18 cellular contexts compared by ENCODE assay signal in the genomic region with DNA sequence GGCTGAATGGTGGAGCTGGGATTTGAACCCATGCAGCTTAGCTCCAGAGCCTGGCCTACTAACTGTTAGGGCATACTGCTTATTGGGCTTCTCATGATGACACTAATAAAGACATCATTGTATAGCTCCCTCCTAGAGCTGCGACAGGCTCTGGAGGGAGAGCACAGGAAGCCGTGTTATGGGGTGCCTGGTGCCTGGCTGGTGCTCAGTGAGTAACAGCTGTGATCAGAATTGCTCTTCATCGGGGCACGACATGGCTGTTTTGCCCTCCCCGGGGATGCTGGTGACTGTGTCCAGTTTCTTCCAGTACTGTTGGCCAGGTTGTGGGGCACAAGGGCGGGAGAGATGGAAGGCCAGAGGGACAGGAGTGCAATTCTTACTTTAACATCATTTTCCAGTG. TPM values are rescaled to one million over a fixed set of nuclear protein-coding genes. Genes with fewer than 3 reads are reported as not detected.
A peak's percentile ranks its signal among the peaks of the same experiment; 100 is the strongest.
DNase-seq lines count a peak whose midpoint lies in the region; ATAC-seq and TF ChIP-seq lines count a peak whose summit lies in the region.
"Had no signal": no experiment of that assay in that cellular context is flagged by ENCODE, and none has a peak within 500 bp of the region (broad histone marks: within the 10 kb centered on the region; RNA-seq: fewer than 3 reads in every experiment).

No MANE protein-coding gene starts in this region.

- intact Hi-C loops in CD4-positive, alpha-beta memory T cell (cut with micrococcal nuclease), result no loop called here
- intact Hi-C loops in Caco-2 (cut with micrococcal nuclease; ENCODE audit: unreplicated experiment), result no loop called here

- no peak for ATAC-seq in activated naive CD8-positive, alpha-beta T cell treated with anti-CD3 and anti-CD28 coated beads, Interleukin-2, amount 10 ng/mL, durations not matched to agents 7 days and 5 days (ENCODE audit: low read depth)
- ATAC-seq in HG02973 (IDR thresholded peaks at IDR 0.05; ENCODE audit: unreplicated experiment), result no peak
- ATAC-seq: pancreas had no signal

- DNase-seq in CD4-positive, alpha-beta memory T cell, result no peak
- DNase-seq in Caco-2 (no peak), DMS53 (lab: John Stamatoyannopoulos, UW) (no peak), Kasumi-1 (lab: John Stamatoyannopoulos, UW) (no peak)
- DNase-seq in activated naive CD8-positive, alpha-beta T cell treated with anti-CD3 and anti-CD28 coated beads, Interleukin-2, amount 10 ng/mL, durations not matched to agents 7 days and 5 days, result no peak
- DNase-seq: activated gamma-delta T cell; AML-193; GOT3; MG63; NCI-H748 treated with DMSO at 0.1 percent for 48 hours; pancreas; SHP77; sigmoid colon; stimulated activated naive CD4-positive, alpha-beta T cell treated with Interleukin-2 at 50 U/mL for 16 hours; trophoblast cell had no signal

- peak overlapping the region in 2 of 7 donors; percentile 81 to 88 for H3K27ac Mint-ChIP-seq in CD4-positive, alpha-beta memory T cell
- H3K27ac Mint-ChIP-seq in Caco-2 (ENCODE audit: unreplicated experiment), result no peak overlapping the region
- no peak overlapping the region for H3K27ac Mint-ChIP-seq in activated naive CD8-positive, alpha-beta T cell treated with anti-CD3 and anti-CD28 coated beads, Interleukin-2, amount 10 ng/mL, durations not matched to agents 7 days and 5 days
- no peak overlapping the region for H3K27ac Mint-ChIP-seq in nephron

- no peak overlapping the region for H3K4me3 ChIP-seq in CD4-positive, alpha-beta memory T cell (ENCODE audit: low read length in 2 of 2)
- no peak overlapping the region for H3K4me3 ChIP-seq in Caco-2 (ENCODE audit: low read depth, low read length)
- H3K4me3 ChIP-seq: ascending aorta, MG63, pancreas, sigmoid colon had no signal

- H3K4me3 Mint-ChIP-seq in CD4-positive, alpha-beta memory T cell, result peak overlapping the region in 7 of 8 donors; percentile 12 to 83 (median 41)
- H3K4me3 Mint-ChIP-seq in Caco-2 (ENCODE audit: unreplicated experiment) (peak overlapping the region; percentile 50), nephron (peak overlapping the region in 2 of 3 experiments; percentile 47 to 61)
- peak overlapping the region; percentile 33 for H3K4me3 Mint-ChIP-seq in activated naive CD8-positive, alpha-beta T cell treated with anti-CD3 and anti-CD28 coated beads, Interleukin-2, amount 10 ng/mL, durations not matched to agents 7 days and 5 days

- POLR2A ChIA-PET in CD4-positive, alpha-beta memory T cell (lab: Charles Lee; ENCODE audit: partially characterized antibody), result no interaction called here
- POLR2A ChIA-PET in Caco-2 (lab: Charles Lee), result no interaction called here
- POLR2A ChIA-PET in activated naive CD8-positive, alpha-beta T cell treated with anti-CD3 and anti-CD28 coated beads, Interleukin-2, amount 10 ng/mL, durations not matched to agents 7 days and 5 days (lab: Charles Lee), result no interaction called here

- H3K9me3 ChIP-seq in CD4-positive, alpha-beta memory T cell (ENCODE audit: control insufficient read depth in 1 of 2, low read length in 2 of 2), result no peaks in the 10 kb centered on the region
- no peaks in the 10 kb centered on the region for H3K9me3 ChIP-seq in Caco-2
- H3K9me3 ChIP-seq: ascending aorta, MG63, pancreas had no signal

- no peak for TF ChIP-seq CTCF in Caco-2 (IDR thresholded peaks at IDR 0.05; ENCODE audit: insufficient read depth in 1 of 2, low read depth in 1 of 2, low read length in 1 of 2, severe bottlenecking in 1 of 2, unreplicated experiment in 1 of 2)
- no peak for TF ChIP-seq CTCF in nephron (IDR thresholded peaks at IDR 0.05; ENCODE audit: unreplicated experiment in 3 of 3)

- H3K36me3 Mint-ChIP-seq in CD4-positive, alpha-beta memory T cell, result no peaks in the 10 kb centered on the region
- no peaks in the 10 kb centered on the region for H3K36me3 Mint-ChIP-seq in Caco-2 (ENCODE audit: insufficient read depth, unreplicated experiment)
- H3K36me3 Mint-ChIP-seq in activated naive CD8-positive, alpha-beta T cell treated with anti-CD3 and anti-CD28 coated beads, Interleukin-2, amount 10 ng/mL, durations not matched to agents 7 days and 5 days, result peaks cover 3% of the 10 kb centered on the region
- no peaks in the 10 kb centered on the region for H3K36me3 Mint-ChIP-seq in nephron (ENCODE audit: low read depth)

- peaks cover 4 to 18% (median 8%) of the 10 kb centered on the region in 4 donors for H3K4me1 Mint-ChIP-seq in CD4-positive, alpha-beta memory T cell
- H3K4me1 Mint-ChIP-seq in Caco-2 (ENCODE audit: low read depth, unreplicated experiment) (no peaks in the 10 kb centered on the region), nephron (no peaks in the 10 kb centered on the region)
- H3K4me1 Mint-ChIP-seq in activated naive CD8-positive, alpha-beta T cell treated with anti-CD3 and anti-CD28 coated beads, Interleukin-2, amount 10 ng/mL, durations not matched to agents 7 days and 5 days, result peaks cover 18% of the 10 kb centered on the region

- H3K4me1 ChIP-seq in CD4-positive, alpha-beta memory T cell (ENCODE audit: insufficient read depth, low read length), result peaks cover 9% of the 10 kb centered on the region
- peaks cover 7% of the 10 kb centered on the region; the same call in 1 of the 2 replicates for H3K4me1 ChIP-seq in Caco-2
- H3K4me1 ChIP-seq: ascending aorta, pancreas had no signal

- no peak overlapping the region for H3K27ac ChIP-seq in CD4-positive, alpha-beta memory T cell (ENCODE audit: low read depth, low read length)
- H3K27ac ChIP-seq: ascending aorta, pancreas, sigmoid colon had no signal

- no peaks in the 10 kb centered on the region for H3K27me3 Mint-ChIP-seq in CD4-positive, alpha-beta memory T cell
- peaks cover 2% of the 10 kb centered on the region for H3K27me3 Mint-ChIP-seq in Caco-2 (ENCODE audit: insufficient read depth, unreplicated experiment)
- H3K27me3 Mint-ChIP-seq in activated naive CD8-positive, alpha-beta T cell treated with anti-CD3 and anti-CD28 coated beads, Interleukin-2, amount 10 ng/mL, durations not matched to agents 7 days and 5 days, result peaks cover 6% of the 10 kb centered on the region
- peaks cover 92% of the 10 kb centered on the region for H3K27me3 Mint-ChIP-seq in nephron (ENCODE audit: low read depth)

- H3K9me3 Mint-ChIP-seq in CD4-positive, alpha-beta memory T cell, result no peaks in the 10 kb centered on the region
- H3K9me3 Mint-ChIP-seq in Caco-2 (ENCODE audit: unreplicated experiment) (no peaks in the 10 kb centered on the region), nephron (no peaks in the 10 kb centered on the region)
- peaks cover 3% of the 10 kb centered on the region for H3K9me3 Mint-ChIP-seq in activated naive CD8-positive, alpha-beta T cell treated with anti-CD3 and anti-CD28 coated beads, Interleukin-2, amount 10 ng/mL, durations not matched to agents 7 days and 5 days

- BruUV-seq in Caco-2 (replicated peaks; lab: Mats Ljungman, UMichigan), result no TSS peak

- no peaks in the 10 kb centered on the region for H3K27me3 ChIP-seq in CD4-positive, alpha-beta memory T cell (ENCODE audit: insufficient read depth, low read length)
- no peaks in the 10 kb centered on the region for H3K27me3 ChIP-seq in Caco-2 (replicated peaks; ENCODE audit: control insufficient read depth, insufficient read depth, low read length)
- H3K27me3 ChIP-seq: pancreas had no signal

- CTCF ChIA-PET in CD4-positive, alpha-beta memory T cell (lab: Charles Lee; ENCODE audit: partially characterized antibody), result interaction anchor here (0.9 to 2.9 kb wide), 6 partner anchors 12 to 61 kb away, joined by 3 to 10 read pairs (median 4); no protein-coding TSS in a partner anchor
- CTCF ChIA-PET in Caco-2 (lab: Charles Lee), result no interaction called here

- H3K36me3 ChIP-seq in CD4-positive, alpha-beta memory T cell (ENCODE audit: insufficient read depth, low read length), result no peaks in the 10 kb centered on the region
- H3K36me3 ChIP-seq in Caco-2 (ENCODE audit: control insufficient read depth, insufficient read depth, low read length), result no peaks in the 10 kb centered on the region
- H3K36me3 ChIP-seq: ascending aorta, MG63, pancreas, sigmoid colon had no signal

RNA-seq across cellular contexts. Expression of a gene that starts 5.1 kb away (rescaled TPM):
- under 1 TPM; 0.49 to 0.97 TPM for total RNA-seq in CD4-positive, alpha-beta memory T cell
- polyA plus RNA-seq in CD4-positive, alpha-beta memory T cell, result under 1 TPM; 0.27 to 0.50 TPM
- 0.93 and 0.95 TPM in 2 replicates for total RNA-seq in Caco-2 (2022)
- 1 to 10 TPM; 1.9 to 2.0 TPM for total RNA-seq in activated naive CD8-positive, alpha-beta T cell treated with anti-CD3 and anti-CD28 coated beads, Interleukin-2, amount 10 ng/mL, durations not matched to agents 7 days and 5 days
- total RNA-seq: ascending aorta had no signal

RNA-seq across cellular contexts. Expression of a gene that starts 16.3 kb away (rescaled TPM):
- 10 to 100 TPM; 33.6 to 33.9 TPM for total RNA-seq in CD4-positive, alpha-beta memory T cell
- polyA plus RNA-seq in CD4-positive, alpha-beta memory T cell, result 10 to 100 TPM; 10.5 to 23.7 TPM
- 3.0 and 4.0 TPM in 2 replicates for total RNA-seq in Caco-2 (2022)
- 10 to 100 TPM; 38.3 to 45.4 TPM for total RNA-seq in activated naive CD8-positive, alpha-beta T cell treated with anti-CD3 and anti-CD28 coated beads, Interleukin-2, amount 10 ng/mL, durations not matched to agents 7 days and 5 days

RNA-seq across cellular contexts. Expression of a gene that starts 30.0 kb away (rescaled TPM):
- total RNA-seq in CD4-positive, alpha-beta memory T cell, result 10 to 100 TPM; 18.1 to 20.7 TPM
- 1 to 10 TPM; 4.3 to 4.9 TPM for polyA plus RNA-seq in CD4-positive, alpha-beta memory T cell
- 12.0 and 14.7 TPM in 2 replicates for total RNA-seq in Caco-2 (2022)
- total RNA-seq in activated naive CD8-positive, alpha-beta T cell treated with anti-CD3 and anti-CD28 coated beads, Interleukin-2, amount 10 ng/mL, durations not matched to agents 7 days and 5 days, result 10 to 100 TPM; 11.5 TPM
- total RNA-seq: ascending aorta had no signal

RNA-seq across cellular contexts. Expression of a gene that starts 42.4 kb away (rescaled TPM):
- 10 to 100 TPM; 57.6 to 57.9 TPM for total RNA-seq in CD4-positive, alpha-beta memory T cell
- 10 to 100 TPM in 1 of 2 donors, 1 to 10 TPM in 1; 3.8 to 13.7 TPM for polyA plus RNA-seq in CD4-positive, alpha-beta memory T cell
- total RNA-seq in Caco-2 (2022), result 87.6 and 98.8 TPM in 2 replicates
- total RNA-seq in activated naive CD8-positive, alpha-beta T cell treated with anti-CD3 and anti-CD28 coated beads, Interleukin-2, amount 10 ng/mL, durations not matched to agents 7 days and 5 days, result 10 to 100 TPM; 48.9 to 49.9 TPM
